ENCODE assay signal across 8 cellular contexts in genomic region chr20:46438156-46438750, GRCh38. TPM values are rescaled to one million over a fixed set of nuclear protein-coding genes. Genes with fewer than 3 reads are reported as not detected.
DNase-seq lines count a peak whose midpoint lies in the region; ATAC-seq, FAIRE-seq and TF ChIP-seq lines count a peak whose summit lies in the region.

No MANE protein-coding gene starts in this region.

- no peaks in the 10 kb centered on the region for H3K4me1 Mint-ChIP-seq in nephron progenitor cell

- H3K27ac Mint-ChIP-seq in nephron progenitor cell, result peak overlapping the region; percentile 68

- 65% methylated on average over 4 of the region's 4 CpGs for WGBS in esophagus muscularis mucosa

- TF ChIP-seq CTCF in DND-41 (IDR thresholded peaks at IDR 0.05; ENCODE audit: borderline replicate concordance, extremely low read depth, low read length, poor library complexity, severe bottlenecking) (peak; percentile 46), OCI-LY1 (IDR thresholded peaks at IDR 0.05; ENCODE audit: low read length) (peak; percentile 43; the same call in 1 of the 2 replicates), nephron progenitor cell (IDR thresholded peaks at IDR 0.05) (peak; percentile 12), esophagus muscularis mucosa (IDR thresholded peaks at IDR 0.05) (peak in 1 of 3 experiments; percentile 14), Peyer's patch (IDR thresholded peaks at IDR 0.05) (peak in 3 of 6 experiments; percentile 8 to 29 (median 15))

- TF ChIP-seq POLR2A in esophagus muscularis mucosa (IDR thresholded peaks at IDR 0.05; ENCODE audit: low read depth) (no peak), Peyer's patch (IDR thresholded peaks at IDR 0.05) (no peak)

- H3K79me2 ChIP-seq in DND-41 (ENCODE audit: insufficient read depth, low read length), result no peaks in the 10 kb centered on the region
- H3K79me2 ChIP-seq in OCI-LY1 (ENCODE audit: insufficient read depth, low read length), result no peaks in the 10 kb centered on the region

- ATAC-seq in DND-41 (ENCODE audit: insufficient read depth, low read depth) (0 out of 3 replicates have a peak, but pooled peaks have one; percentile 33), GM21825 (IDR thresholded peaks at IDR 0.05; ENCODE audit: unreplicated experiment) (no peak)

- peaks cover 21% of the 10 kb centered on the region for H3K27me3 Mint-ChIP-seq in nephron progenitor cell (ENCODE audit: low read depth, poor library complexity)

- H3K36me3 ChIP-seq in DND-41 (ENCODE audit: insufficient read depth, low read length) (no peaks in the 10 kb centered on the region), OCI-LY1 (ENCODE audit: insufficient read depth, low read length) (no peaks in the 10 kb centered on the region), esophagus muscularis mucosa (no peaks in the 10 kb centered on the region), Peyer's patch (no peaks in the 10 kb centered on the region)

- H3K27ac ChIP-seq in DND-41 (ENCODE audit: low read length), result no peak overlapping the region
- no peak overlapping the region for H3K27ac ChIP-seq in OCI-LY1 (ENCODE audit: low read depth, low read length, poor library complexity, severe bottlenecking)
- H3K27ac ChIP-seq in cingulate gyrus (ENCODE audit: low read depth, low read length), result peak overlapping the region; percentile 32
- no peak overlapping the region for H3K27ac ChIP-seq in esophagus muscularis mucosa (replicated peaks in 1 of 4)
- H3K27ac ChIP-seq in Peyer's patch, result no peak overlapping the region

- TF ChIP-seq EP300 in esophagus muscularis mucosa (IDR thresholded peaks at IDR 0.05), result no peak

- H3K9me3 ChIP-seq in DND-41 (ENCODE audit: insufficient read depth, low read length, severe bottlenecking) (no peaks in the 10 kb centered on the region), OCI-LY1 (ENCODE audit: low read length) (no peaks in the 10 kb centered on the region), esophagus muscularis mucosa (no peaks in the 10 kb centered on the region), Peyer's patch (no peaks in the 10 kb centered on the region)

- H4K20me1 ChIP-seq in DND-41 (ENCODE audit: insufficient read depth, low read length), result no peaks in the 10 kb centered on the region
- H4K20me1 ChIP-seq in OCI-LY1 (ENCODE audit: insufficient read depth, low read length), result no peaks in the 10 kb centered on the region

- H3F3A ChIP-seq in OCI-LY1 (ENCODE audit: insufficient read depth, low read length), result no peaks in the 10 kb centered on the region

- H3K36me3 Mint-ChIP-seq in nephron progenitor cell (ENCODE audit: low read depth), result peaks cover 12% of the 10 kb centered on the region

- peak; percentile 84 for FAIRE-seq in HTR-8/SVneo (lab: Jason Lieb, UNC)

- no peak overlapping the region for H3K4me3 Mint-ChIP-seq in nephron progenitor cell

- H3K4me2 ChIP-seq in DND-41 (ENCODE audit: insufficient read depth, low read length), result no peak overlapping the region
- no peak overlapping the region for H3K4me2 ChIP-seq in OCI-LY1 (ENCODE audit: low read length)

- no peaks in the 10 kb centered on the region for H3K9me2 ChIP-seq in OCI-LY1 (ENCODE audit: low read depth, low read length)

- H3K9me3 Mint-ChIP-seq in nephron progenitor cell, result peaks cover 7% of the 10 kb centered on the region

- H3K4me3 ChIP-seq in DND-41 (ENCODE audit: low read depth in 1 of 2, low read length in 2 of 2), result no peak overlapping the region
- no peak overlapping the region for H3K4me3 ChIP-seq in OCI-LY1 (ENCODE audit: low read depth, low read length, poor library complexity, severe bottlenecking)
- no peak overlapping the region for H3K4me3 ChIP-seq in esophagus muscularis mucosa
- no peak overlapping the region for H3K4me3 ChIP-seq in Peyer's patch

- H3K9ac ChIP-seq in DND-41 (ENCODE audit: low read depth, low read length) (no peak overlapping the region), OCI-LY1 (ENCODE audit: low read length) (no peak overlapping the region)

- H3K4me1 ChIP-seq in DND-41 (ENCODE audit: insufficient read depth, low read length) (no peaks in the 10 kb centered on the region), OCI-LY1 (ENCODE audit: insufficient read depth, low read length, severe bottlenecking) (no peaks in the 10 kb centered on the region), esophagus muscularis mucosa (no peaks in the 10 kb centered on the region), Peyer's patch (no peaks in the 10 kb centered on the region)

- H2AFZ ChIP-seq in DND-41 (ENCODE audit: low read depth, low read length) (no peak overlapping the region), OCI-LY1 (ENCODE audit: low read length) (no peak overlapping the region)

- peak; percentile 14 for DNase-seq in DND-41
- peak; percentile 87 for DNase-seq in HTR-8/SVneo (ENCODE audit: insufficient read length, low spot score)
- no peak for DNase-seq in nephron progenitor cell
- DNase-seq in esophagus muscularis mucosa (ENCODE audit: extremely low spot score), result no peak
- no peak for DNase-seq in Peyer's patch

- H3K27me3 ChIP-seq in DND-41 (ENCODE audit: insufficient read depth, low read length, poor library complexity) (peaks cover 4% of the 10 kb centered on the region), OCI-LY1 (ENCODE audit: insufficient read depth, low read length) (no peaks in the 10 kb centered on the region), esophagus muscularis mucosa (peaks cover 0 to 42% (median 0%) of the 10 kb centered on the region in 4 donors), Peyer's patch (no peaks in the 10 kb centered on the region)

- intact Hi-C loops in esophagus muscularis mucosa (cut with DNase I), result no loop called here

RNA-seq across cellular contexts. Expression of gene ELMO2, which starts 31.8 kb away (rescaled TPM):
- total RNA-seq in esophagus muscularis mucosa, result 10 to 100 TPM; 35.3 to 61.4 (median 51.8) TPM
- total RNA-seq in Peyer's patch, result 10 to 100 TPM; 24.3 to 78.4 (median 26.4) TPM

Comparison
In these comparisons a context has a peak if more than half of its experiments do, and no peak if none do; other contexts are left out.
1. DNase-seq: peak in DND-41 (single experiment) and HTR-8/SVneo (single experiment); none in nephron progenitor cell (single experiment), esophagus muscularis mucosa (single experiment) and Peyer's patch (0 of 3).